In the genomic region with DNA sequence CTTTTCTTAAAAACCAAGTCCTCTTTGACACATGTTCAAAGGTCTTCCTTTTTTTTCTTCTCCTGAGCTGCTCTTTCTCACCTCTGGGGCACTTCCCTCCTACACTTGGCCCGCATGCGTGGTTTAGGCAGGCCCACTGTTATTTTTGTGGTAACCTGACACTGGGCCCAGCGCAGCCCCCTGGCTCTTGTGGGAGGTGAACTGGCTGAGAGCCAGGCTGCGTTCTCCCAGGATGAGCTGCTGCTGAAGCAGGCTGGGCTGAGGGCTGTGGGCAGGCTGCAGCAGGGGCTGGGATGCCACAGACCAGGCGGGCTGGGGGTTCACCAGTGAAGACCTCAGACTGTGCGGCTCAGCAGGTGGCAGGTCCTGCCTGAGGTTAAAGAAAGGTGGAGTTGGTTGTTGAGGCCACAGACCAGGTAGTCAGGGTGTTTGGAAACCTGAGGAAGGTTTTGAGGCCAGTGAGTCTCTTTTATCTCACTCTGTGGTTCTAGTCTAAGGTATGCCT, we compare ENCODE assay signal across 1 cellular context.
TF ChIP-seq lines count a peak whose summit lies in the region.

No MANE protein-coding gene starts in this region.

TF ChIP-seq in SK-N-SH, 30 proteins besides CTCF, POLR2A, EP300 and RAD21 (continued from another document):
- TF ChIP-seq, protein P1, sequence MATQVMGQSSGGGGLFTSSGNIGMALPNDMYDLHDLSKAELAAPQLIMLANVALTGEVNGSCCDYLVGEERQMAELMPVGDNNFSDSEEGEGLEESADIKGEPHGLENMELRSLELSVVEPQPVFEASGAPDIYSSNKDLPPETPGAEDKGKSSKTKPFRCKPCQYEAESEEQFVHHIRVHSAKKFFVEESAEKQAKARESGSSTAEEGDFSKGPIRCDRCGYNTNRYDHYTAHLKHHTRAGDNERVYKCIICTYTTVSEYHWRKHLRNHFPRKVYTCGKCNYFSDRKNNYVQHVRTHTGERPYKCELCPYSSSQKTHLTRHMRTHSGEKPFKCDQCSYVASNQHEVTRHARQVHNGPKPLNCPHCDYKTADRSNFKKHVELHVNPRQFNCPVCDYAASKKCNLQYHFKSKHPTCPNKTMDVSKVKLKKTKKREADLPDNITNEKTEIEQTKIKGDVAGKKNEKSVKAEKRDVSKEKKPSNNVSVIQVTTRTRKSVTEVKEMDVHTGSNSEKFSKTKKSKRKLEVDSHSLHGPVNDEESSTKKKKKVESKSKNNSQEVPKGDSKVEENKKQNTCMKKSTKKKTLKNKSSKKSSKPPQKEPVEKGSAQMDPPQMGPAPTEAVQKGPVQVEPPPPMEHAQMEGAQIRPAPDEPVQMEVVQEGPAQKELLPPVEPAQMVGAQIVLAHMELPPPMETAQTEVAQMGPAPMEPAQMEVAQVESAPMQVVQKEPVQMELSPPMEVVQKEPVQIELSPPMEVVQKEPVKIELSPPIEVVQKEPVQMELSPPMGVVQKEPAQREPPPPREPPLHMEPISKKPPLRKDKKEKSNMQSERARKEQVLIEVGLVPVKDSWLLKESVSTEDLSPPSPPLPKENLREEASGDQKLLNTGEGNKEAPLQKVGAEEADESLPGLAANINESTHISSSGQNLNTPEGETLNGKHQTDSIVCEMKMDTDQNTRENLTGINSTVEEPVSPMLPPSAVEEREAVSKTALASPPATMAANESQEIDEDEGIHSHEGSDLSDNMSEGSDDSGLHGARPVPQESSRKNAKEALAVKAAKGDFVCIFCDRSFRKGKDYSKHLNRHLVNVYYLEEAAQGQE (IDR thresholded peaks at IDR 0.05; ENCODE audit: low read depth, low read length): 0 out of 2 replicates have a peak, but pooled peaks have one; percentile 9
- no peak for TF ChIP-seq GABPA (IDR thresholded peaks at IDR 0.05; ENCODE audit: low read depth)
